In the genomic region with DNA sequence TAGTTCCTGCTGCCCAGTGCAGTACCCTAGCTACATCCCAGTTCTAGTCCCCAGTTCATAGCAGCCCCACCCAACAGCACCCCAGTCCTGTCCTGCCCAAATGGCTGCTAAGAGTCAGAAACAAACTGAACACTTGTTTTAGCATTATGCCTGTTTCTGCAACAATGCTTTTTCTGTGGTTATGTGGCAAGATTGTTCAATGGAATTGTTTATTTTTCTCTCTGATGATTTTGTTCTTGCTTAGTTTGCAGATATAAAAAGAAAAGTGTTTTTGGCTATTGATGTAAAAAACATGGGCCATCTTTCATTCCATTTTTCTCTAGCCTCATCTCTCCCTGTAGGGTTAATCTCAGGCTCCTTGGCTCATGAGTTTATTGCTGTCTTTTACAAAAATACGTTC, we compare ENCODE assay signal across 15 cellular contexts. TPM values are rescaled to one million over a fixed set of nuclear protein-coding genes. Genes with fewer than 3 reads are reported as not detected.
DNase-seq lines count a peak whose midpoint lies in the region; ATAC-seq and TF ChIP-seq lines count a peak whose summit lies in the region.
"Had no signal": no experiment of that assay in that cellular context is flagged by ENCODE, and none has a peak within 500 bp of the region (broad histone marks: within the 10 kb centered on the region; RNA-seq: fewer than 3 reads in every experiment).

No MANE protein-coding gene starts in this region.

- no peak overlapping the region for H3K27ac Mint-ChIP-seq in osteocyte (ENCODE audit: unreplicated experiment)
- H3K27ac Mint-ChIP-seq: CD8-positive, alpha-beta T cell had no signal

- no peaks in the 10 kb centered on the region for H3K27me3 Mint-ChIP-seq in osteocyte (ENCODE audit: unreplicated experiment)

- H3K4me1 Mint-ChIP-seq in osteocyte (ENCODE audit: unreplicated experiment) = peaks cover 7% of the 10 kb centered on the region

- H3K4me3 Mint-ChIP-seq in osteocyte (ENCODE audit: unreplicated experiment) = no peak overlapping the region
- H3K4me3 Mint-ChIP-seq: CD14-positive monocyte; CD8-positive, alpha-beta T cell had no signal

- no peak for TF ChIP-seq CTCF in osteocyte (IDR thresholded peaks at IDR 0.05)

- H3K36me3 ChIP-seq in adipocyte (ENCODE audit: control insufficient read depth, insufficient read depth, low read length, severe bottlenecking) = peaks cover 32% of the 10 kb centered on the region

- peaks cover 26% of the 10 kb centered on the region for H3K4me1 ChIP-seq in adipocyte (ENCODE audit: control insufficient read depth, insufficient read depth, low read length)

- H3K9me3 Mint-ChIP-seq in osteocyte (ENCODE audit: unreplicated experiment) = no peaks in the 10 kb centered on the region
- H3K9me3 Mint-ChIP-seq: CD14-positive monocyte; CD8-positive, alpha-beta T cell had no signal

- H3K9ac ChIP-seq in adipocyte (ENCODE audit: low read length) = no peak overlapping the region

- ATAC-seq in sciatic nerve = peak; percentile 26
- no peak for ATAC-seq in GM19463 (IDR thresholded peaks at IDR 0.05; ENCODE audit: unreplicated experiment)
- ATAC-seq: CD8-positive, alpha-beta T cell; HCT116 had no signal

- no peaks in the 10 kb centered on the region for H3K9me3 ChIP-seq in adipocyte (ENCODE audit: control insufficient read depth, low read length)

- peak; percentile 2 for DNase-seq in GM04503 (ENCODE audit: low read depth)
- DNase-seq in adipocyte (ENCODE audit: low read depth) = peak; percentile 22
- peak; percentile 20 for DNase-seq in fibroblast of gingiva (ENCODE audit: low read depth)
- no peak for DNase-seq in sciatic nerve (ENCODE audit: low spot score)
- no peak for DNase-seq in activated CD4-positive, alpha-beta T cell treated with anti-CD3 and anti-CD28 coated beads, Interleukin-2, amount 50 U/mL, for 4 hours
- DNase-seq in activated CD4-positive, CD25-positive, alpha-beta regulatory T cell treated with anti-CD3 and anti-CD28 coated beads, Interleukin-2, amount 50 U/mL, for 72 hours = no peak
- no peak for DNase-seq in osteocyte (ENCODE audit: extremely low spot score, unreplicated experiment)
- DNase-seq: CD8-positive, alpha-beta T cell; COR-L47; DMS153; DMS79 treated with DMSO at 0.1 percent for 48 hours; EL had no signal

- no peaks in the 10 kb centered on the region for H3K27me3 ChIP-seq in adipocyte (replicated peaks; ENCODE audit: control insufficient read depth, insufficient read depth, low read length)

- intact Hi-C loops in sciatic nerve (cut with DNase I) = no loop called here

- H3K4me3 ChIP-seq in adipocyte (ENCODE audit: low read length) = no peak overlapping the region

- peaks cover 11% of the 10 kb centered on the region for H3K36me3 Mint-ChIP-seq in osteocyte (ENCODE audit: unreplicated experiment)

RNA-seq across cellular contexts. Expression of gene LRRC4, which starts 42.5 kb away (rescaled TPM):
- total RNA-seq in sciatic nerve (14.7 TPM), osteocyte (0.29 and 0.70 TPM in 2 replicates)

Comparison
In these comparisons a context has a peak if more than half of its experiments do, and no peak if none do; other contexts are left out.
1. DNase-seq: peak in GM04503 (single experiment), adipocyte (single experiment) and fibroblast of gingiva (single experiment); none in sciatic nerve (single experiment), activated CD4-positive, alpha-beta T cell treated with anti-CD3 and anti-CD28 coated beads, Interleukin-2, amount 50 U/mL, for 4 hours (0 of 2), activated CD4-positive, CD25-positive, alpha-beta regulatory T cell treated with anti-CD3 and anti-CD28 coated beads, Interleukin-2, amount 50 U/mL, for 72 hours (single experiment) and osteocyte (single experiment).